In the genomic region with DNA sequence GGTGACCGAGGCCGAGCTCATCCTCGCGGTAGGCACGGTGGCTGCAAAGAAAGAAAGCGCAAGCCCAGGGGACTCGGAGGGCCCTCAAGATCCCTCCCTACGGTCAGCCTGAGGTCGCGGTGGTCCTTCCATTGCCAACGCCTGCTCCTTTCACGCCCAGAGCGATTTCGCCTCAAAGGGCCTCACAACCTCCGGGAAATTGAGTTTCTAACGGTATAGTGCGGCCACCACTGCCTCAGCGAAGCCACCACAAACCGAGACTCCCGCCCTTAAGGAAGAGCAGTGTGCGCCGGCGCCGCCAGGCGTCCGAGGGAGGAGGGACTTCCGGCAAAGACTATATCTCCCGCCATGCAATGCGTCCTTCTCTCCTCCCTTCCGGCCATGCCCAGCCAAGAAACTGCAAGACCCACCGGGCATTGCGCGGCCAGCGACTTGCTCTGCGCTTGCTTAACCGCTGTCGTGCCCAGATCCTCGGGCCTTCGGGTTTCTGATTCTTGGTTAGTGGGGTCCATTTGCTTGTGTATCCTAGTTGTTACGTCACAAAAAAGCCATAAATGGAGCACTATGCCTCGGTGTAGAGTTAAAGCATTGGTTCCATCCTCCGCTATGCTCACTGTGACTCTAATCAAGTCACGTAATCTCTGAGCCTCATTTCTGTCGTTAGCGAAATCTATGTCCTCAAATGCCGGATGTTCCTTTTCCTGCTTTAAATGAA, we compare ENCODE assay signal across 8 cellular contexts.
A peak's percentile ranks its signal among the peaks of the same experiment; 100 is the strongest.
DNase-seq lines count a peak whose midpoint lies in the region; ATAC-seq lines count a peak whose summit lies in the region.

A gene with protein sequence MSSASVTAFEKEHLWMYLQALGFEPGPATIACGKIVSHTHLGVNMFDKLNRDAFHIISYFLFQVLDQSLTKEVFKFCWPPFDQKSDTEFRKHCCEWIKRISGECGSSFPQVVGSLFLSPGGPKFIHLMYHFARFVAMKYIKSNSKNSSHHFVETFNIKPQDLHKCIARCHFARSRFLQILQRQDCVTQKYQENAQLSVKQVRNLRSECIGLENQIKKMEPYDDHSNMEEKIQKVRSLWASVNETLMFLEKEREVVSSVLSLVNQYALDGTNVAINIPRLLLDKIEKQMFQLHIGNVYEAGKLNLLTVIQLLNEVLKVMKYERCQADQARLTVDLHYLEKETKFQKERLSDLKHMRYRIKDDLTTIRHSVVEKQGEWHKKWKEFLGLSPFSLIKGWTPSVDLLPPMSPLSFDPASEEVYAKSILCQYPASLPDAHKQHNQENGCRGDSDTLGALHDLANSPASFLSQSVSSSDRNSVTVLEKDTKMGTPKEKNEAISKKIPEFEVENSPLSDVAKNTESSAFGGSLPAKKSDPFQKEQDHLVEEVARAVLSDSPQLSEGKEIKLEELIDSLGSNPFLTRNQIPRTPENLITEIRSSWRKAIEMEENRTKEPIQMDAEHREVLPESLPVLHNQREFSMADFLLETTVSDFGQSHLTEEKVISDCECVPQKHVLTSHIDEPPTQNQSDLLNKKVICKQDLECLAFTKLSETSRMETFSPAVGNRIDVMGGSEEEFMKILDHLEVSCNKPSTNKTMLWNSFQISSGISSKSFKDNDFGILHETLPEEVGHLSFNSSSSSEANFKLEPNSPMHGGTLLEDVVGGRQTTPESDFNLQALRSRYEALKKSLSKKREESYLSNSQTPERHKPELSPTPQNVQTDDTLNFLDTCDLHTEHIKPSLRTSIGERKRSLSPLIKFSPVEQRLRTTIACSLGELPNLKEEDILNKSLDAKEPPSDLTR (minus strand): TSS at position 274 of the 715 bp plus-strand sequence. CDS start 253 bp downstream, at position 21.

- DNase-seq in CD1c-positive myeloid dendritic cell (ENCODE audit: extremely low spot score) (peak; percentile 97), NCI-H748 treated with DMSO at 0.1 percent for 48 hours (lab: John Stamatoyannopoulos, UW) (peak; percentile 94), dedifferentiated amniotic fluid mesenchymal stem cell (ENCODE audit: extremely low spot score) (peak; percentile 98), left kidney (ENCODE audit: low read depth, low spot score) (peak; percentile 99)
- peak; percentile 74 to 82 for DNase-seq in activated CD4-positive, alpha-beta T cell treated with anti-CD3 and anti-CD28 coated beads, Interleukin-2, amount 50 U/mL, for 24 hours (ENCODE audit: low read depth in 1 of 2, low spot score in 1 of 2)
- peak; percentile 82 to 93 for DNase-seq in stimulated activated CD4-positive, alpha-beta T cell treated with anti-CD3 and anti-CD28 coated beads, Interleukin-2, amount 100 ng/mL, for 24 hours

- ATAC-seq in GM19372 (IDR thresholded peaks at IDR 0.05; ENCODE audit: low read depth, unreplicated experiment) (peak; percentile 96), HG03558 (IDR thresholded peaks at IDR 0.05; ENCODE audit: extremely low read depth, unreplicated experiment) (peak; percentile 96)

Comparison
In these comparisons a context has a peak if more than half of its experiments do, and no peak if none do; other contexts are left out.
1. Peak in every context shown above with its lines: DNase-seq and ATAC-seq.